Comparison of ENCODE assay signal across 21 cellular contexts in genomic region chrX:7263330-7263729, GRCh38.
"Had no signal": no experiment of that assay in that cellular context is flagged by ENCODE, and none has a peak within 500 bp of the region (broad histone marks: within the 10 kb centered on the region; RNA-seq: fewer than 3 reads in every experiment).

No MANE protein-coding gene starts in this region.

- H3K27me3 Mint-ChIP-seq: dendritic cell treated with granulocyte-macrophage colony-stimulating factor and Interleukin-4, amounts not matched to agents 40 ng/mL and 50 ng/mL, for 4 days; effector memory CD8-positive, alpha-beta T cell; naive thymus-derived CD8-positive, alpha-beta T cell; stimulated activated naive B cell treated with anti-CD40 and anti-IgM and Interleukin-4, amounts not matched to agents 10 μg/mL and 1 μg/mL and 100 μg/mL, for 72 hours; stimulated activated naive CD8-positive, alpha-beta T cell treated with anti-CD3 and anti-CD28 coated beads, Interleukin-15, amount 100 ng/mL, for 72 hours had no signal

- H3K79me2 ChIP-seq: hepatocyte had no signal

- H3K27ac ChIP-seq: hepatocyte, sigmoid colon, skin epidermis, testis, tibial nerve had no signal

- H3K4me1 Mint-ChIP-seq: neural crest cell; stimulated activated naive CD8-positive, alpha-beta T cell treated with anti-CD3 and anti-CD28 coated beads, Interleukin-15, amount 100 ng/mL, for 72 hours had no signal

- H3K4me2 ChIP-seq: hepatocyte had no signal

- H3K9me3 Mint-ChIP-seq: dendritic cell treated with granulocyte-macrophage colony-stimulating factor and Interleukin-4, amounts not matched to agents 40 ng/mL and 50 ng/mL, for 4 days; effector memory CD8-positive, alpha-beta T cell; neural crest cell; stimulated activated naive B cell treated with anti-CD40 and anti-IgM and Interleukin-4, amounts not matched to agents 10 μg/mL and 1 μg/mL and 100 μg/mL, for 72 hours; stimulated activated naive CD8-positive, alpha-beta T cell treated with anti-CD3 and anti-CD28 coated beads, Interleukin-15, amount 100 ng/mL, for 72 hours had no signal

- H3K4me1 ChIP-seq: sigmoid colon, testis, tibial nerve had no signal

- H2AFZ ChIP-seq: hepatocyte had no signal

- H3K9me3 ChIP-seq: sigmoid colon, testis had no signal

- ATAC-seq: effector memory CD8-positive, alpha-beta T cell; left cardiac atrium; left ventricle myocardium superior; naive thymus-derived CD8-positive, alpha-beta T cell; stimulated activated naive CD8-positive, alpha-beta T cell treated with anti-CD3 and anti-CD28 coated beads, Interleukin-15, amount 100 ng/mL, for 72 hours had no signal

- DNase-seq: effector memory CD8-positive, alpha-beta T cell; foreskin melanocyte; head of caudate nucleus; kidney; left cardiac atrium; left ventricle myocardium superior; mesendoderm; naive thymus-derived CD8-positive, alpha-beta T cell; posterior cingulate gyrus; sigmoid colon; stimulated activated CD4-positive, alpha-beta T cell treated with anti-CD3 and anti-CD28 coated beads, Interleukin-2, amount 100 ng/mL, for 24 hours; stimulated activated CD4-positive, alpha-beta T cell treated with anti-CD3 and anti-CD28 coated beads, Interleukin-4, amount 100 ng/mL, for 4 hours; stimulated activated naive B cell treated with anti-CD40 and anti-IgM and Interleukin-4, amounts not matched to agents 10 μg/mL and 1 μg/mL and 100 μg/mL, for 72 hours; stimulated activated naive CD8-positive, alpha-beta T cell treated with anti-CD3 and anti-CD28 coated beads, Interleukin-15, amount 100 ng/mL, for 72 hours; testis had no signal

- H3K27me3 ChIP-seq: hepatocyte, sigmoid colon, testis, tibial nerve had no signal

- H3K27ac Mint-ChIP-seq: effector memory CD8-positive, alpha-beta T cell; naive thymus-derived CD8-positive, alpha-beta T cell; stimulated activated naive B cell treated with anti-CD40 and anti-IgM and Interleukin-4, amounts not matched to agents 10 μg/mL and 1 μg/mL and 100 μg/mL, for 72 hours; stimulated activated naive CD8-positive, alpha-beta T cell treated with anti-CD3 and anti-CD28 coated beads, Interleukin-15, amount 100 ng/mL, for 72 hours had no signal

- H3K4me3 ChIP-seq: hepatocyte, lung, sigmoid colon, skin epidermis, testis, tibial nerve had no signal

- H3K36me3 ChIP-seq: sigmoid colon had no signal

- H3K4me3 Mint-ChIP-seq: dendritic cell treated with granulocyte-macrophage colony-stimulating factor and Interleukin-4, amounts not matched to agents 40 ng/mL and 50 ng/mL, for 4 days; effector memory CD8-positive, alpha-beta T cell; naive thymus-derived CD8-positive, alpha-beta T cell; neural crest cell; stimulated activated naive B cell treated with anti-CD40 and anti-IgM and Interleukin-4, amounts not matched to agents 10 μg/mL and 1 μg/mL and 100 μg/mL, for 72 hours; stimulated activated naive CD8-positive, alpha-beta T cell treated with anti-CD3 and anti-CD28 coated beads, Interleukin-15, amount 100 ng/mL, for 72 hours had no signal
